ENCODE assay signal across 16 cellular contexts in genomic region chr7:143505845-143506244, GRCh38. TPM values are rescaled to one million over a fixed set of nuclear protein-coding genes. Genes with fewer than 3 reads are reported as not detected.
DNase-seq lines count a peak whose midpoint lies in the region; ATAC-seq lines count a peak whose summit lies in the region.
"Had no signal": no experiment of that assay in that cellular context is flagged by ENCODE, and none has a peak within 500 bp of the region (broad histone marks: within the 10 kb centered on the region; RNA-seq: fewer than 3 reads in every experiment).

No MANE protein-coding gene starts in this region.

- DNase-seq in activated CD4-positive, alpha-beta T cell treated with anti-CD3 and anti-CD28 coated beads for 36 hours: peak; percentile 41
- no peak for DNase-seq in activated CD4-positive, alpha-beta T cell treated with anti-CD3 and anti-CD28 coated beads for 1 hour
- DNase-seq in activated T-cell treated with anti-CD3 and anti-CD28 coated beads, Interleukin-2, amount 50 U/mL, for 24 hours: no peak
- no peak for DNase-seq in activated T-cell treated with anti-CD3 and anti-CD28 coated beads, Interleukin-2, amount 50 U/mL, for 1 hour
- DNase-seq in stimulated activated naive CD8-positive, alpha-beta T cell treated with anti-CD3 and anti-CD28 coated beads, Interleukin-15, Interleukin-2, amounts not matched to agents 100 U/mL and 50 U/mL, for 24 hours: no peak
- no peak for DNase-seq in stimulated activated naive CD8-positive, alpha-beta T cell treated with anti-CD3 and anti-CD28 coated beads, Interleukin-15, amount 100 ng/mL, for 72 hours
- no peak for DNase-seq in stimulated activated effector memory CD8-positive, alpha-beta T cell treated with anti-CD3 and anti-CD28 coated beads, Interleukin-12 subunit alpha, Interleukin-12 subunit beta, amount 100 ng/mL, for 72 hours (ENCODE audit: low spot score in 2 of 2)
- DNase-seq: Caco-2; CD8-positive, alpha-beta memory T cell; DMS53; GF-D8; HCEC 1CT had no signal

- peaks cover 4% of the 10 kb centered on the region for H3K9me3 Mint-ChIP-seq in activated CD4-positive, alpha-beta T cell treated with anti-CD3 and anti-CD28 coated beads for 36 hours (ENCODE audit: low read depth)
- H3K9me3 Mint-ChIP-seq in activated T-cell treated with anti-CD3 and anti-CD28 coated beads, Interleukin-2, amount 50 U/mL, for 24 hours: no peaks in the 10 kb centered on the region
- peaks cover 4 to 6% of the 10 kb centered on the region in 2 donors for H3K9me3 Mint-ChIP-seq in stimulated activated naive CD8-positive, alpha-beta T cell treated with anti-CD3 and anti-CD28 coated beads, Interleukin-15, amount 100 ng/mL, for 72 hours
- H3K9me3 Mint-ChIP-seq in stimulated activated effector memory CD8-positive, alpha-beta T cell treated with anti-CD3 and anti-CD28 coated beads, Interleukin-12 subunit alpha, Interleukin-12 subunit beta, amount 100 ng/mL, for 72 hours: no peaks in the 10 kb centered on the region
- H3K9me3 Mint-ChIP-seq: CD8-positive, alpha-beta memory T cell had no signal

- POLR2A ChIA-PET in activated CD4-positive, alpha-beta T cell treated with anti-CD3 and anti-CD28 coated beads for 36 hours (lab: Charles Lee): no interaction called here

- no peaks in the 10 kb centered on the region for H3K27me3 Mint-ChIP-seq in activated CD4-positive, alpha-beta T cell treated with anti-CD3 and anti-CD28 coated beads for 36 hours
- no peaks in the 10 kb centered on the region for H3K27me3 Mint-ChIP-seq in activated T-cell treated with anti-CD3 and anti-CD28 coated beads, Interleukin-2, amount 50 U/mL, for 24 hours
- H3K27me3 Mint-ChIP-seq in stimulated activated naive CD8-positive, alpha-beta T cell treated with anti-CD3 and anti-CD28 coated beads, Interleukin-15, amount 100 ng/mL, for 72 hours: no peaks in the 10 kb centered on the region
- H3K27me3 Mint-ChIP-seq: CD8-positive, alpha-beta memory T cell had no signal

- no peak overlapping the region for H3K27ac Mint-ChIP-seq in activated CD4-positive, alpha-beta T cell treated with anti-CD3 and anti-CD28 coated beads for 36 hours
- H3K27ac Mint-ChIP-seq in activated T-cell treated with anti-CD3 and anti-CD28 coated beads, Interleukin-2, amount 50 U/mL, for 24 hours: peak overlapping the region; percentile 30
- no peak overlapping the region for H3K27ac Mint-ChIP-seq in stimulated activated naive CD8-positive, alpha-beta T cell treated with anti-CD3 and anti-CD28 coated beads, Interleukin-15, amount 100 ng/mL, for 72 hours
- H3K27ac Mint-ChIP-seq in stimulated activated effector memory CD8-positive, alpha-beta T cell treated with anti-CD3 and anti-CD28 coated beads, Interleukin-12 subunit alpha, Interleukin-12 subunit beta, amount 100 ng/mL, for 72 hours: peak overlapping the region; percentile 4
- H3K27ac Mint-ChIP-seq: CD8-positive, alpha-beta memory T cell had no signal

- intact Hi-C loops in activated CD4-positive, alpha-beta T cell treated with anti-CD3 and anti-CD28 coated beads for 36 hours (cut with DNase I, micrococcal nuclease): loop anchor here in 1 of 2 experiments (5.0 kb wide), 1 partner anchor 264 kb away; no protein-coding TSS in a partner anchor

- H3K4me3 Mint-ChIP-seq in activated CD4-positive, alpha-beta T cell treated with anti-CD3 and anti-CD28 coated beads for 36 hours: no peak overlapping the region
- no peak overlapping the region for H3K4me3 Mint-ChIP-seq in activated T-cell treated with anti-CD3 and anti-CD28 coated beads, Interleukin-2, amount 50 U/mL, for 24 hours
- H3K4me3 Mint-ChIP-seq in stimulated activated naive CD8-positive, alpha-beta T cell treated with anti-CD3 and anti-CD28 coated beads, Interleukin-15, amount 100 ng/mL, for 72 hours: no peak overlapping the region
- H3K4me3 Mint-ChIP-seq in stimulated activated effector memory CD8-positive, alpha-beta T cell treated with anti-CD3 and anti-CD28 coated beads, Interleukin-12 subunit alpha, Interleukin-12 subunit beta, amount 100 ng/mL, for 72 hours: no peak overlapping the region
- H3K4me3 Mint-ChIP-seq: CD14-positive monocyte; CD8-positive, alpha-beta memory T cell had no signal

- CTCF ChIA-PET in activated CD4-positive, alpha-beta T cell treated with anti-CD3 and anti-CD28 coated beads for 36 hours (lab: Charles Lee): interaction anchor here (1.6 kb wide), 1 partner anchor 25 kb away, joined by 3 read pairs; no protein-coding TSS in a partner anchor

- peaks cover 5% of the 10 kb centered on the region for H3K36me3 Mint-ChIP-seq in activated CD4-positive, alpha-beta T cell treated with anti-CD3 and anti-CD28 coated beads for 36 hours (ENCODE audit: low read depth)
- peaks cover 6% of the 10 kb centered on the region for H3K36me3 Mint-ChIP-seq in activated T-cell treated with anti-CD3 and anti-CD28 coated beads, Interleukin-2, amount 50 U/mL, for 24 hours (ENCODE audit: low read depth)
- no peaks in the 10 kb centered on the region for H3K36me3 Mint-ChIP-seq in stimulated activated effector memory CD8-positive, alpha-beta T cell treated with anti-CD3 and anti-CD28 coated beads, Interleukin-12 subunit alpha, Interleukin-12 subunit beta, amount 100 ng/mL, for 72 hours

- peaks cover 23% of the 10 kb centered on the region for H3K4me1 Mint-ChIP-seq in activated CD4-positive, alpha-beta T cell treated with anti-CD3 and anti-CD28 coated beads for 36 hours
- H3K4me1 Mint-ChIP-seq in activated T-cell treated with anti-CD3 and anti-CD28 coated beads, Interleukin-2, amount 50 U/mL, for 24 hours (ENCODE audit: low read depth): peaks cover 21% of the 10 kb centered on the region
- H3K4me1 Mint-ChIP-seq in stimulated activated naive CD8-positive, alpha-beta T cell treated with anti-CD3 and anti-CD28 coated beads, Interleukin-15, amount 100 ng/mL, for 72 hours: peaks cover 23% of the 10 kb centered on the region
- H3K4me1 Mint-ChIP-seq in stimulated activated effector memory CD8-positive, alpha-beta T cell treated with anti-CD3 and anti-CD28 coated beads, Interleukin-12 subunit alpha, Interleukin-12 subunit beta, amount 100 ng/mL, for 72 hours: no peaks in the 10 kb centered on the region
- H3K4me1 Mint-ChIP-seq: CD8-positive, alpha-beta memory T cell had no signal

- peak; percentile 63 for ATAC-seq in activated CD4-positive, alpha-beta T cell treated with anti-CD3 and anti-CD28 coated beads for 36 hours
- ATAC-seq in stimulated activated naive CD8-positive, alpha-beta T cell treated with anti-CD3 and anti-CD28 coated beads, Interleukin-15, Interleukin-2, amounts not matched to agents 100 U/mL and 50 U/mL, for 24 hours: peak; percentile 39
- ATAC-seq in stimulated activated naive CD8-positive, alpha-beta T cell treated with anti-CD3 and anti-CD28 coated beads, Interleukin-15, amount 100 ng/mL, for 72 hours: no peak
- peak; percentile 19 for ATAC-seq in stimulated activated effector memory CD8-positive, alpha-beta T cell treated with anti-CD3 and anti-CD28 coated beads, Interleukin-12 subunit alpha, Interleukin-12 subunit beta, amount 100 ng/mL, for 72 hours
- ATAC-seq in HG02588 (IDR thresholded peaks at IDR 0.05; ENCODE audit: unreplicated experiment): no peak

RNA-seq across cellular contexts. Expression of gene TAS2R41, which starts 28.2 kb away (rescaled TPM):
- not detected for total RNA-seq in activated CD4-positive, alpha-beta T cell treated with anti-CD3 and anti-CD28 coated beads for 36 hours
- total RNA-seq: A673; Caco-2; CD8-positive, alpha-beta memory T cell; H4 had no signal

Comparison
In these comparisons a context has a peak if more than half of its experiments do, and no peak if none do; other contexts are left out.
1. ATAC-seq: peak in activated CD4-positive, alpha-beta T cell treated with anti-CD3 and anti-CD28 coated beads for 36 hours (single experiment), stimulated activated naive CD8-positive, alpha-beta T cell treated with anti-CD3 and anti-CD28 coated beads, Interleukin-15, Interleukin-2, amounts not matched to agents 100 U/mL and 50 U/mL, for 24 hours (single experiment) and stimulated activated effector memory CD8-positive, alpha-beta T cell treated with anti-CD3 and anti-CD28 coated beads, Interleukin-12 subunit alpha, Interleukin-12 subunit beta, amount 100 ng/mL, for 72 hours (single experiment); none in stimulated activated naive CD8-positive, alpha-beta T cell treated with anti-CD3 and anti-CD28 coated beads, Interleukin-15, amount 100 ng/mL, for 72 hours (single experiment) and HG02588 (single experiment).
2. H3K27ac Mint-ChIP-seq: peak in activated T-cell treated with anti-CD3 and anti-CD28 coated beads, Interleukin-2, amount 50 U/mL, for 24 hours (single experiment) and stimulated activated effector memory CD8-positive, alpha-beta T cell treated with anti-CD3 and anti-CD28 coated beads, Interleukin-12 subunit alpha, Interleukin-12 subunit beta, amount 100 ng/mL, for 72 hours (single experiment); none in activated CD4-positive, alpha-beta T cell treated with anti-CD3 and anti-CD28 coated beads for 36 hours (single experiment) and stimulated activated naive CD8-positive, alpha-beta T cell treated with anti-CD3 and anti-CD28 coated beads, Interleukin-15, amount 100 ng/mL, for 72 hours (0 of 2).